ENCODE assay signal across 10 cellular contexts in the genomic region with DNA sequence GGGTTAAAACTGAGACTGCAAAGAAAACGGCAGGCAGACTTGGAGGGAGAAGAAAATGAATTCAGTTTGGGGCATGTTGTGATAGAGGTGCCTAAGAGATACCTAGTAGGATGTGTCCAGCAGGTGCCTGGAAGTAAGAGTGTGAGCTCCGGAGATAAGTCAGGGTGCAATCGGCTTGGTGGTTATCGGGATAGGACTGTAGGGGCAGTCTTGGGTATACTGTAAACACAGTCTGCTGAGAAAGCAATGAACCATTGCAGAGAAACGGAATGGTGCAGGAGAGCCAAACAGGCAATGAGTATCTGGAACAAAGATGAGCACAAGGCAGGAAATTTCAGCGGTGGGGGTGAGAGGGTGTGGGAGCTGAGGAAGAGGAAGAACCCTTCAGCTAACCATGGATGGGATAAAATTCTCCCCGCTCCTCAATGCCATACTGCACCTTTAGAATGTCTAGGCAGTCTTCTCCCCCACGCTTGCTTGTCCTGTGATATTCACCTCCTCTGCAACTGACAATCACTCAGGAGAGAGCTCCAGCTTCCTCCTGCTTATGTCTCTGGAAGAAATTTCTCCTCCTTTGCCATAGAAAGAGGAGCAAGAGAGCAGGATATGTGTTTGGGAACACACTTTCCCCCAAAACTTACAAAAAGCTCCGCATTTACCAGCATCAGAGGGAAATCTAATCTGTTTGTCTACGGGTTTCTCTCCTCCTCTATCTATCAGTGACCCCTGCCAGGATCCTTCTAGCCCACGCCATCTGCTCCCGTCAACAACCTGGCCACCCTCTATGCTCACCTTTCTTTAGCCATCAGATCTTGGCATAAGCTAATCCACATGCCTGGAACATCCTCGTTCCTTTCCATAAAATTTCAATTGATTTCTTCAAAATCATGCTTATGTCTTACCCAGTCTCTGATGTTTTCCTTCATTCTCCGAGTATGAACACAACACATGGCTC.
DNase-seq lines count a peak whose midpoint lies in the region; ATAC-seq and TF ChIP-seq lines count a peak whose summit lies in the region.
"Had no signal": no experiment of that assay in that cellular context is flagged by ENCODE, and none has a peak within 500 bp of the region (broad histone marks: within the 10 kb centered on the region; RNA-seq: fewer than 3 reads in every experiment).

No MANE protein-coding gene starts in this region.

- H3K27me3 Mint-ChIP-seq in CD8-positive, alpha-beta T cell (ENCODE audit: low read depth): no peaks in the 10 kb centered on the region

- CTCF ChIA-PET in CD8-positive, alpha-beta T cell (lab: Charles Lee): no interaction called here

- H3K14ac ChIP-seq in neuronal stem cell (ENCODE audit: low read length): no peak overlapping the region

- H3K4me2 ChIP-seq in neuronal stem cell (ENCODE audit: insufficient read depth, low read length, poor library complexity, severe bottlenecking): no peak overlapping the region

- no peak overlapping the region for H2BK12ac ChIP-seq in neuronal stem cell (ENCODE audit: low read length)

- H3K9ac ChIP-seq in neuronal stem cell (ENCODE audit: low read depth, low read length, poor library complexity): no peak overlapping the region

- H2BK15ac ChIP-seq in neuronal stem cell (ENCODE audit: low read length): no peak overlapping the region

- H3K4me1 ChIP-seq in neuronal stem cell (ENCODE audit: control insufficient read depth in 2 of 2, insufficient read depth in 1 of 2, low read depth in 1 of 2, low read length in 2 of 2): peaks cover 13 to 16% of the 10 kb centered on the region in 2 donors
- peaks cover 18% of the 10 kb centered on the region for H3K4me1 ChIP-seq in CD8-positive, alpha-beta T cell (ENCODE audit: insufficient read depth, low read length)
- H3K4me1 ChIP-seq: suprapubic skin had no signal

- no peak overlapping the region for H3K4me3 ChIP-seq in neuronal stem cell (ENCODE audit: low read length in 2 of 2)
- no peak overlapping the region for H3K4me3 ChIP-seq in CD8-positive, alpha-beta T cell (ENCODE audit: low read depth, low read length)
- H3K4me3 ChIP-seq: suprapubic skin had no signal

- no peak for ATAC-seq in CD8-positive, alpha-beta T cell

- no peak overlapping the region for H4K8ac ChIP-seq in neuronal stem cell (ENCODE audit: low read depth, low read length)

- intact Hi-C loops in CD8-positive, alpha-beta T cell (cut with DNase I, micrococcal nuclease): no loop called here

- H3K4ac ChIP-seq in neuronal stem cell (ENCODE audit: low read length): no peak overlapping the region

- no peak overlapping the region for H3K27ac Mint-ChIP-seq in CD8-positive, alpha-beta T cell

- H3K18ac ChIP-seq in neuronal stem cell (ENCODE audit: low read length): no peak overlapping the region

- peak overlapping the region; percentile 42 for H2AFZ ChIP-seq in neuronal stem cell (ENCODE audit: low read length)

- no peaks in the 10 kb centered on the region for H3K27me3 ChIP-seq in neuronal stem cell (ENCODE audit: control insufficient read depth in 3 of 3, insufficient read depth in 3 of 3, low read depth in 1 of 3, low read length in 3 of 3)
- no peaks in the 10 kb centered on the region for H3K27me3 ChIP-seq in CD8-positive, alpha-beta T cell (ENCODE audit: insufficient read depth, low read length)
- H3K27me3 ChIP-seq: suprapubic skin had no signal

- no peaks in the 10 kb centered on the region for H3K9me3 ChIP-seq in neuronal stem cell (replicated peaks in 1 of 2; ENCODE audit: control insufficient read depth in 2 of 2, insufficient read depth in 1 of 2, low read depth in 1 of 2, low read length in 2 of 2)
- no peaks in the 10 kb centered on the region for H3K9me3 ChIP-seq in CD8-positive, alpha-beta T cell (ENCODE audit: low read length)
- H3K9me3 ChIP-seq: suprapubic skin had no signal

- no peak overlapping the region for H3K23ac ChIP-seq in neuronal stem cell (ENCODE audit: low read depth, low read length, poor library complexity)

- H2BK120ac ChIP-seq in neuronal stem cell (ENCODE audit: low read depth, low read length): no peak overlapping the region

- H2AK5ac ChIP-seq in neuronal stem cell (ENCODE audit: low read depth, low read length): no peak overlapping the region

- no peak overlapping the region for H2BK5ac ChIP-seq in neuronal stem cell (ENCODE audit: low read length)

- H3K4me3 Mint-ChIP-seq in CD8-positive, alpha-beta T cell: no peak overlapping the region

- H3K79me1 ChIP-seq in neuronal stem cell (ENCODE audit: low read depth, low read length): no peaks in the 10 kb centered on the region

- POLR2A ChIA-PET in CD8-positive, alpha-beta T cell (lab: Charles Lee): interaction anchor here (0.9 kb wide), 1 partner anchor 80 kb away, joined by 4 read pairs; no protein-coding TSS in a partner anchor

- H3K36me3 ChIP-seq in neuronal stem cell (replicated peaks in 1 of 2; ENCODE audit: control insufficient read depth in 2 of 2, insufficient read depth in 2 of 2, low read length in 2 of 2): no peaks in the 10 kb centered on the region
- no peaks in the 10 kb centered on the region for H3K36me3 ChIP-seq in CD8-positive, alpha-beta T cell (ENCODE audit: insufficient read depth, low read length)
- H3K36me3 ChIP-seq: suprapubic skin had no signal

- no peaks in the 10 kb centered on the region for H3K9me3 Mint-ChIP-seq in CD8-positive, alpha-beta T cell

- no peaks in the 10 kb centered on the region for H3K36me3 Mint-ChIP-seq in CD8-positive, alpha-beta T cell

- no CpG with 5 or more reads among the region's 14 CpGs for WGBS in neuronal stem cell (ENCODE audit: extremely low coverage in 2 of 2, insufficient read length in 2 of 2, insufficient replicate concordance in 1 of 2), 2 donors

- H3K27ac ChIP-seq in neuronal stem cell (replicated peaks; ENCODE audit: low read length): no peak overlapping the region
- H3K27ac ChIP-seq in CD8-positive, alpha-beta T cell (ENCODE audit: low read depth, low read length): no peak overlapping the region
- H3K27ac ChIP-seq: suprapubic skin had no signal

- H3K4me1 Mint-ChIP-seq in CD8-positive, alpha-beta T cell (ENCODE audit: low read depth): peaks cover 20% of the 10 kb centered on the region

- no peak overlapping the region for H4K91ac ChIP-seq in neuronal stem cell (ENCODE audit: low read depth, low read length, poor library complexity)

- no peak for TF ChIP-seq CTCF in CD8-positive, alpha-beta T cell (IDR thresholded peaks at IDR 0.05)

- peak; percentile 15 for DNase-seq in SIG-M5 treated with dmso at 0.1 percent for 504 hours (lab: John Stamatoyannopoulos, UW; ENCODE audit: unreplicated experiment)
- no peak for DNase-seq in SIG-M5 (lab: John Stamatoyannopoulos, UW)
- peak; percentile 50 for DNase-seq in NCI-H1694 (lab: John Stamatoyannopoulos, UW)
- peak; percentile 85 for DNase-seq in cerebellum (ENCODE audit: low spot score)
- no peak for DNase-seq in neuronal stem cell (ENCODE audit: low spot score)
- no peak for DNase-seq in AG08395 (ENCODE audit: low spot score)
- DNase-seq in GOT3 (lab: John Stamatoyannopoulos, UW): no peak
- no peak for DNase-seq in CD8-positive, alpha-beta T cell
- DNase-seq: NCI-H226 had no signal

Comparison
In these comparisons a context has a peak if more than half of its experiments do, and no peak if none do; other contexts are left out.
1. DNase-seq: peak in SIG-M5 treated with dmso at 0.1 percent for 504 hours (single experiment), NCI-H1694 (single experiment) and cerebellum (single experiment); none in SIG-M5 (single experiment), neuronal stem cell (single experiment), AG08395 (single experiment), GOT3 (single experiment) and CD8-positive, alpha-beta T cell (0 of 7).